ENCODE assay signal across 3 cellular contexts in the genomic region with DNA sequence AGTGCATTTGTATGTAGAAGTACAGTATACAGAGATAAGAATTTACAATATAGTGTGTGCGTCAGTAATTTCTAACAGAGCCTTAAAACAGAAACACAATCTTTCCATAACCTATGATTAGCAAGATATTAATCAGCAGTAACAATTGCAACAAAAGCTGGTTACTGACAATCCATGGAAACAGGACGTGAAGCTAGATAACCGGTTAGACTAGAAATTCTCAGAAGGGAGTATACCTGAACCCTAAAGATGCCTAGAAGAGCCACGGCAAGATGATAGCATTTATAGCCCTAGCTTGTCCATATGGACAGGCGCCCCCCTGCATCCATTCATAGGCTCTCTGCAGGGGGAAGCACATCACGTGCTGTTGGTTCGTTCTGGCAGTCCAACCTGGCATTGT. TPM values are rescaled to one million over a fixed set of nuclear protein-coding genes. Genes with fewer than 3 reads are reported as not detected.
"Had no signal": no experiment of that assay in that cellular context is flagged by ENCODE, and none has a peak within 500 bp of the region (broad histone marks: within the 10 kb centered on the region; RNA-seq: fewer than 3 reads in every experiment).

No MANE protein-coding gene starts in this region.

RNA-seq across cellular contexts. Expression of a gene that starts 1.8 kb away (rescaled TPM):
- polyA plus RNA-seq: cardiac muscle cell, mammary epithelial cell, neural cell had no signal

RNA-seq across cellular contexts. Expression of a gene that starts 35.9 kb away (rescaled TPM):
- polyA plus RNA-seq: neural cell had no signal

RNA-seq across cellular contexts. Expression of a gene that starts 42.9 kb away (rescaled TPM):
- total RNA-seq: cardiac muscle cell had no signal
- polyA plus RNA-seq: cardiac muscle cell, neural cell had no signal

RNA-seq across cellular contexts. Expression of a gene that starts 49.5 kb away (rescaled TPM):
- total RNA-seq: cardiac muscle cell had no signal
- polyA plus RNA-seq: neural cell had no signal
